ENCODE assay signal across 13 cellular contexts in genomic region chr7:69814421-69814962, GRCh38.
DNase-seq lines count a peak whose midpoint lies in the region; ATAC-seq and TF ChIP-seq lines count a peak whose summit lies in the region.
"Had no signal": no experiment of that assay in that cellular context is flagged by ENCODE, and none has a peak within 500 bp of the region (broad histone marks: within the 10 kb centered on the region; RNA-seq: fewer than 3 reads in every experiment).

No MANE protein-coding gene starts in this region.

- H3K4me3 ChIP-seq in GM23338 (no peak overlapping the region), stomach smooth muscle (ENCODE audit: low read length in 2 of 2) (peak overlapping the region; percentile 16 to 57)
- H3K4me3 ChIP-seq: Peyer's patch had no signal

- no peak for TF ChIP-seq CTCF in GM23338 (conservative IDR thresholded peaks at IDR 0.05; ENCODE audit: low read depth in 2 of 2)
- TF ChIP-seq CTCF in chondrocyte (IDR thresholded peaks at IDR 0.05): no peak

- ATAC-seq in GM23338: peak; percentile 63
- ATAC-seq in GM19324 (IDR thresholded peaks at IDR 0.05; ENCODE audit: low FRiP score, unreplicated experiment): no peak
- ATAC-seq: activated T-cell treated with anti-CD3 and anti-CD28 coated beads, Interleukin-2, amount 50 U/mL, for 4 hours had no signal

- H3K27ac Mint-ChIP-seq in GM23338 (no peak overlapping the region), chondrocyte (ENCODE audit: unreplicated experiment) (peak overlapping the region; percentile 71)

- no peak overlapping the region for H3K9ac ChIP-seq in stomach smooth muscle (ENCODE audit: low read length in 2 of 2)

- H3K27me3 ChIP-seq in GM23338 (ENCODE audit: insufficient read depth) (no peaks in the 10 kb centered on the region), layer of hippocampus (ENCODE audit: control insufficient read depth, insufficient read depth, low read length) (no peaks in the 10 kb centered on the region), stomach smooth muscle (ENCODE audit: control insufficient read depth in 1 of 2, insufficient read depth in 2 of 2, low read length in 2 of 2) (no peaks in the 10 kb centered on the region)
- H3K27me3 ChIP-seq: Peyer's patch had no signal

- H3K4me1 ChIP-seq in GM23338 (ENCODE audit: insufficient read depth) (peaks cover 42% of the 10 kb centered on the region), stomach smooth muscle (ENCODE audit: control insufficient read depth, insufficient read depth, low read length) (peaks cover 36% of the 10 kb centered on the region)
- H3K4me1 ChIP-seq: Peyer's patch had no signal

- H3K79me2 ChIP-seq in GM23338 (replicated peaks; ENCODE audit: insufficient read depth): no peaks in the 10 kb centered on the region

- H3K4me3 Mint-ChIP-seq in GM23338 (no peak overlapping the region), chondrocyte (ENCODE audit: unreplicated experiment) (no peak overlapping the region)
- H3K4me3 Mint-ChIP-seq: activated T-cell treated with anti-CD3 and anti-CD28 coated beads, Interleukin-2, amount 50 U/mL, for 4 hours had no signal

- H3K27ac ChIP-seq in GM23338 (ENCODE audit: low read depth): no peak overlapping the region
- H3K27ac ChIP-seq in layer of hippocampus (ENCODE audit: low read depth, low read length): peak overlapping the region; percentile 54
- H3K27ac ChIP-seq in stomach smooth muscle (ENCODE audit: low read length): no peak overlapping the region
- H3K27ac ChIP-seq: Peyer's patch had no signal

- H3K4me1 Mint-ChIP-seq in GM23338: peaks cover 41% of the 10 kb centered on the region
- H3K4me1 Mint-ChIP-seq in chondrocyte (ENCODE audit: low read depth): peaks cover 51% of the 10 kb centered on the region

- H4K20me1 ChIP-seq in GM23338 (replicated peaks; ENCODE audit: insufficient read depth): no peaks in the 10 kb centered on the region

- H3F3A ChIP-seq in GM23338 (replicated peaks; ENCODE audit: low read depth): no peaks in the 10 kb centered on the region

- H2AFZ ChIP-seq in GM23338: peak overlapping the region; percentile 16; the same call in 1 of the 2 replicates

- H3K36me3 ChIP-seq in GM23338 (ENCODE audit: insufficient read depth) (no peaks in the 10 kb centered on the region), stomach smooth muscle (ENCODE audit: control insufficient read depth in 2 of 2, insufficient read depth in 2 of 2, low read length in 2 of 2) (no peaks in the 10 kb centered on the region)
- H3K36me3 ChIP-seq: Peyer's patch had no signal

- peaks cover 4% of the 10 kb centered on the region for H3K27me3 Mint-ChIP-seq in GM23338 (ENCODE audit: insufficient read depth, low read depth, poor library complexity)
- H3K27me3 Mint-ChIP-seq in chondrocyte (ENCODE audit: low read depth): no peaks in the 10 kb centered on the region

- no peaks in the 10 kb centered on the region for H3K9me2 ChIP-seq in GM23338 (ENCODE audit: insufficient read depth)

- H3K9me3 Mint-ChIP-seq in GM23338 (no peaks in the 10 kb centered on the region), chondrocyte (ENCODE audit: low read depth) (no peaks in the 10 kb centered on the region)
- H3K9me3 Mint-ChIP-seq: activated T-cell treated with anti-CD3 and anti-CD28 coated beads, Interleukin-2, amount 50 U/mL, for 4 hours had no signal

- H3K4me2 ChIP-seq in GM23338: 0 out of 2 replicates have a peak overlapping the region, but pooled peaks have one; percentile 52

- DNase-seq in GM23338 (ENCODE audit: low spot score) (peak; percentile 46), chondrocyte (ENCODE audit: low spot score) (no peak), NCI-H1092 treated with DMSO at 0.1 percent for 48 hours (lab: John Stamatoyannopoulos, UW) (no peak), COLO829 (ENCODE audit: low spot score) (no peak), T-helper 1 cell (no peak)
- DNase-seq: activated T-cell treated with anti-CD3 and anti-CD28 coated beads, Interleukin-2, amount 50 U/mL, for 4 hours; DMS79; NCI-H2029; Peyer's patch; stimulated activated CD4-positive, alpha-beta T cell treated with anti-CD3 and anti-CD28 coated beads, Interleukin-1b, Interleukin-23, amount 100 ng/mL, for 48 hours had no signal

- H3K36me3 Mint-ChIP-seq in GM23338 (ENCODE audit: low read depth): no peaks in the 10 kb centered on the region
- H3K36me3 Mint-ChIP-seq in chondrocyte (ENCODE audit: low read depth): no peaks in the 10 kb centered on the region

- no peaks in the 10 kb centered on the region for H3K9me3 ChIP-seq in stomach smooth muscle (ENCODE audit: control insufficient read depth in 2 of 2, low read length in 2 of 2)
- H3K9me3 ChIP-seq: Peyer's patch had no signal

TF ChIP-seq in GM23338, 12 proteins besides CTCF, POLR2A, EP300 and RAD21:
- TF ChIP-seq STAT1 (IDR thresholded peaks at IDR 0.05; ENCODE audit: unreplicated experiment) (no peak), ZNF462 (CRISPR knock-in tag; IDR thresholded peaks at IDR 0.05) (no peak), JUNB (IDR thresholded peaks at IDR 0.05; ENCODE audit: unreplicated experiment) (no peak), EZH2phosphoT487 (IDR thresholded peaks at IDR 0.05; ENCODE audit: unreplicated experiment) (no peak), ZNF114 (CRISPR knock-in tag; IDR thresholded peaks at IDR 0.05) (no peak), EZH2 (IDR thresholded peaks at IDR 0.05; ENCODE audit: low read depth, unreplicated experiment) (no peak), POLR2AphosphoS5 (IDR thresholded peaks at IDR 0.05; ENCODE audit: low read depth) (no peak), NANOG (IDR thresholded peaks at IDR 0.05; ENCODE audit: borderline replicate concordance) (no peak)
